In the genomic region with DNA sequence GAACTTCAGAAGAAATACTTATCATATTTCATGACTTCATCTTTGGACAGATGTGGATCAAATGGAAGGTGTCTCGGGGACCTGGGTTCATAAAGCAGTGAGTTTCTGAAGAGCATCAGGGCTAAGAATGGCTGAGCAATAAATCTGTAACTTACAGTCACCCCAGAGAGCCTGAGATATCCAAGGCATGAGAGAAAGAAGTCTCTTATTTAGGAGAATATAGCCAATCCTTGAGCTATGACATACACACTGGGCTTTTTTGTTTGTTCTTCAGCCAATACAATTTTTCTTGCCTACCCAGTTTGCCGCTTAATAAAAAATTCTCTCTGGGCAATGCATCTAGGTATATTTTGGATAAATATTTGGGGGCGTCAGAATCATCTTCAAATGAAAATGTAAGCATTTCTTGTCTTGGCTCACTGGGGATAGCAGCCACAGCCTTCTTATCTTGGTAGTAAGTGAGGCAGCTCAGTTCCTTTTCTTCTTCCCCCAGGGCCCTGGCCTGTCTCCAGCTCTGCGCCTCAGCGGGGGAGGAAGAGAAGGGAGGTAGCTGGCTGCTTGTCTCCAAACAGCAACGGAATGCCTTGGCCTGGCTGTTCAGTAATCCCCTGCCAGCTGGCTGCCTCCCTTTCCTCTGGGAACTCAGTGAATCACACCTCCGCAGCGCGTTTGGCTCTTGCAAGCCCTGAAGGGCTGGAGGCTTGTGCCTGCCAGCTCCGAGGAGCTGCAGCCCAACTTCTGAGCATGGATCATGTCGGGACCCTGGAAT, we compare ENCODE assay signal across 8 cellular contexts.
DNase-seq lines count a peak whose midpoint lies in the region; ATAC-seq and TF ChIP-seq lines count a peak whose summit lies in the region.

No MANE protein-coding gene starts in this region.

- TF ChIP-seq POLR2A in right lobe of liver (IDR thresholded peaks at IDR 0.05), result no peak
- TF ChIP-seq POLR2A in tibial nerve (IDR thresholded peaks at IDR 0.05), result no peak

- no peak overlapping the region for H3K27ac ChIP-seq in coronary artery
- H3K27ac ChIP-seq in right lobe of liver, result no peak overlapping the region
- peak overlapping the region in 1 of 4 donors; percentile 20 for H3K27ac ChIP-seq in tibial nerve

- intact Hi-C loops in right lobe of liver (cut with DNase I), result no loop called here

- H3K36me3 ChIP-seq in right lobe of liver (no peaks in the 10 kb centered on the region), tibial nerve (peaks cover 0 to 4% (median 0%) of the 10 kb centered on the region in 3 donors)

- H3K27me3 ChIP-seq in right lobe of liver, result no peaks in the 10 kb centered on the region
- no peaks in the 10 kb centered on the region for H3K27me3 ChIP-seq in tibial nerve

- TF ChIP-seq EP300 in tibial nerve (IDR thresholded peaks at IDR 0.05), result peak in 1 of 2 donors; percentile 81

- peak; percentile 84 to 96 (median 88) for ATAC-seq in right lobe of liver
- no peak for ATAC-seq in HG03469 (IDR thresholded peaks at IDR 0.05; ENCODE audit: unreplicated experiment)
- no peak for ATAC-seq in HG03520 (IDR thresholded peaks at IDR 0.05; ENCODE audit: unreplicated experiment)

- H3K4me1 ChIP-seq in right lobe of liver (no peaks in the 10 kb centered on the region), tibial nerve (peaks cover 0 to 28% (median 15%) of the 10 kb centered on the region in 4 donors)

- TF ChIP-seq CTCF in coronary artery (IDR thresholded peaks at IDR 0.05) (no peak), right lobe of liver (IDR thresholded peaks at IDR 0.05) (no peak), tibial nerve (IDR thresholded peaks at IDR 0.05) (no peak)

- peak overlapping the region; percentile 24 for H3K4me3 ChIP-seq in coronary artery
- no peak overlapping the region for H3K4me3 ChIP-seq in right lobe of liver
- H3K4me3 ChIP-seq in tibial nerve, result no peak overlapping the region

- 31% methylated on average over 4 of the region's 11 CpGs for WGBS in right lobe of liver (ENCODE audit: insufficient coverage, low coverage, low lambda C conversion rate, missing lambda C conversion rate)
- 5 to 9% methylated on average over 11 of the region's 11 CpGs for WGBS in tibial nerve, 2 donors

- no peaks in the 10 kb centered on the region for H3K9me3 ChIP-seq in right lobe of liver
- no peaks in the 10 kb centered on the region for H3K9me3 ChIP-seq in tibial nerve

- DNase-seq in AG20443 (ENCODE audit: low spot score) (peak; percentile 99), NCI-H446 treated with DMSO at 0.1 percent for 48 hours (lab: John Stamatoyannopoulos, UW) (peak; percentile 65), coronary artery (ENCODE audit: low spot score) (peak; percentile 96), right lobe of liver (peak; percentile 66 to 76 (median 71)), tibial nerve (ENCODE audit: low spot score in 2 of 2) (peak; percentile 80 to 89), SW 1271 (lab: John Stamatoyannopoulos, UW) (no peak)

Comparison
In these comparisons a context has a peak if more than half of its experiments do, and no peak if none do; other contexts are left out.
1. DNase-seq: peak in AG20443 (single experiment), NCI-H446 treated with DMSO at 0.1 percent for 48 hours (single experiment), coronary artery (single experiment), right lobe of liver (3 of 3) and tibial nerve (2 of 2); none in SW 1271 (0 of 2).
2. ATAC-seq: peak in right lobe of liver (4 of 4); none in HG03469 (single experiment) and HG03520 (single experiment).